ENCODE assay signal across 9 cellular contexts in genomic region chr5:124648902-124649467, GRCh38.
A peak's percentile ranks its signal among the peaks of the same experiment; 100 is the strongest.
DNase-seq lines count a peak whose midpoint lies in the region; ATAC-seq and TF ChIP-seq lines count a peak whose summit lies in the region.
"Had no signal": no experiment of that assay in that cellular context is flagged by ENCODE, and none has a peak within 500 bp of the region (broad histone marks: within the 10 kb centered on the region; RNA-seq: fewer than 3 reads in every experiment).

No MANE protein-coding gene starts in this region.

- no peak overlapping the region for H3K4me3 ChIP-seq in right lobe of liver

- H3K36me3 ChIP-seq in right lobe of liver = peaks cover 0 to 3% (median 0%) of the 10 kb centered on the region in 4 donors

- CTCF ChIA-PET in activated CD8-positive, alpha-beta T cell treated with anti-CD3 and anti-CD28 coated beads, Interleukin-2, amount 10 ng/mL, durations not matched to agents 7 days and 5 days (lab: Charles Lee) = no interaction called here
- CTCF ChIA-PET in activated CD8-positive, alpha-beta T cell treated with anti-CD3 and anti-CD28 coated beads for 36 hours (lab: Charles Lee) = no interaction called here

- POLR2A ChIA-PET in activated CD8-positive, alpha-beta T cell treated with anti-CD3 and anti-CD28 coated beads, Interleukin-2, amount 10 ng/mL, durations not matched to agents 7 days and 5 days (lab: Charles Lee) = interaction anchor here (1.0 kb wide), 1 partner anchor 63 kb away, joined by 3 read pairs; no protein-coding TSS in a partner anchor
- POLR2A ChIA-PET in activated CD8-positive, alpha-beta T cell treated with anti-CD3 and anti-CD28 coated beads for 36 hours (lab: Charles Lee) = interaction anchor here (1.0 kb wide), 1 partner anchor 38 kb away, joined by 3 read pairs; no protein-coding TSS in a partner anchor

- H3K9me3 Mint-ChIP-seq in activated CD8-positive, alpha-beta T cell treated with anti-CD3 and anti-CD28 coated beads, Interleukin-2, amount 10 ng/mL, durations not matched to agents 7 days and 5 days (ENCODE audit: insufficient read depth) = no peaks in the 10 kb centered on the region
- no peaks in the 10 kb centered on the region for H3K9me3 Mint-ChIP-seq in activated CD8-positive, alpha-beta T cell treated with anti-CD3 and anti-CD28 coated beads for 36 hours

- ATAC-seq in activated CD8-positive, alpha-beta T cell treated with anti-CD3 and anti-CD28 coated beads, Interleukin-2, amount 10 ng/mL, durations not matched to agents 7 days and 5 days = no peak
- ATAC-seq in activated CD8-positive, alpha-beta T cell treated with anti-CD3 and anti-CD28 coated beads for 36 hours = no peak
- ATAC-seq in right lobe of liver (no peak), HG03342 (IDR thresholded peaks at IDR 0.05; ENCODE audit: unreplicated experiment) (no peak)

- H3K27ac ChIP-seq in VCaP = peak overlapping the region; percentile 77
- H3K27ac ChIP-seq in right lobe of liver = peak overlapping the region in 2 of 3 donors; percentile 18 to 20
- H3K27ac ChIP-seq in substantia nigra (ENCODE audit: low read depth, low read length, poor library complexity, severe bottlenecking) = peak overlapping the region; percentile 3

- intact Hi-C loops in activated CD8-positive, alpha-beta T cell treated with anti-CD3 and anti-CD28 coated beads for 36 hours (cut with micrococcal nuclease) = loop anchor here (5.0 kb wide), 1 partner anchor 67 kb away; no protein-coding TSS in a partner anchor
- intact Hi-C loops in right lobe of liver (cut with DNase I) = no loop called here

- WGBS in right lobe of liver (ENCODE audit: insufficient coverage, low coverage, low lambda C conversion rate, missing lambda C conversion rate) = 73% methylated on average over 8 of the region's 9 CpGs

- H3K27me3 ChIP-seq in right lobe of liver = no peaks in the 10 kb centered on the region

- TF ChIP-seq POLR2A in right lobe of liver (IDR thresholded peaks at IDR 0.05) = no peak

- H3K4me1 ChIP-seq in right lobe of liver = peaks cover 0 to 8% (median 0%) of the 10 kb centered on the region in 4 donors

- peak overlapping the region; percentile 22 for H3K4me3 Mint-ChIP-seq in activated CD8-positive, alpha-beta T cell treated with anti-CD3 and anti-CD28 coated beads, Interleukin-2, amount 10 ng/mL, durations not matched to agents 7 days and 5 days
- H3K4me3 Mint-ChIP-seq in activated CD8-positive, alpha-beta T cell treated with anti-CD3 and anti-CD28 coated beads for 36 hours = no peak overlapping the region

- peaks cover 3% of the 10 kb centered on the region for H3K36me3 Mint-ChIP-seq in activated CD8-positive, alpha-beta T cell treated with anti-CD3 and anti-CD28 coated beads, Interleukin-2, amount 10 ng/mL, durations not matched to agents 7 days and 5 days (ENCODE audit: low read depth)
- no peaks in the 10 kb centered on the region for H3K36me3 Mint-ChIP-seq in activated CD8-positive, alpha-beta T cell treated with anti-CD3 and anti-CD28 coated beads for 36 hours (ENCODE audit: low read depth)

- H3K9me3 ChIP-seq in right lobe of liver = no peaks in the 10 kb centered on the region

- H3K4me1 Mint-ChIP-seq in activated CD8-positive, alpha-beta T cell treated with anti-CD3 and anti-CD28 coated beads, Interleukin-2, amount 10 ng/mL, durations not matched to agents 7 days and 5 days (ENCODE audit: low read depth) = peaks cover 48% of the 10 kb centered on the region
- peaks cover 27% of the 10 kb centered on the region for H3K4me1 Mint-ChIP-seq in activated CD8-positive, alpha-beta T cell treated with anti-CD3 and anti-CD28 coated beads for 36 hours (ENCODE audit: low read depth)

- no peak for TF ChIP-seq CTCF in activated CD8-positive, alpha-beta T cell treated with anti-CD3 and anti-CD28 coated beads for 36 hours (IDR thresholded peaks at IDR 0.05)
- TF ChIP-seq CTCF in VCaP (conservative IDR thresholded peaks at IDR 0.05) (no peak), right lobe of liver (IDR thresholded peaks at IDR 0.05) (no peak)

- DNase-seq in activated CD8-positive, alpha-beta T cell treated with anti-CD3 and anti-CD28 coated beads, Interleukin-2, amount 10 ng/mL, durations not matched to agents 7 days and 5 days = no peak
- DNase-seq in activated CD8-positive, alpha-beta T cell treated with anti-CD3 and anti-CD28 coated beads for 36 hours = no peak
- DNase-seq in right lobe of liver (no peak), substantia nigra (lab: John Stamatoyannopoulos, UW) (no peak), hypothalamus (lab: John Stamatoyannopoulos, UW) (no peak)
- no peak for DNase-seq in stimulated activated CD4-positive, alpha-beta T cell treated with anti-CD3 and anti-CD28 coated beads, Interleukin-4, amount 100 ng/mL, for 24 hours
- DNase-seq: amniotic stem cell had no signal

- peaks cover 36% of the 10 kb centered on the region for H3K27me3 Mint-ChIP-seq in activated CD8-positive, alpha-beta T cell treated with anti-CD3 and anti-CD28 coated beads, Interleukin-2, amount 10 ng/mL, durations not matched to agents 7 days and 5 days (ENCODE audit: low read depth)
- H3K27me3 Mint-ChIP-seq in activated CD8-positive, alpha-beta T cell treated with anti-CD3 and anti-CD28 coated beads for 36 hours = peaks cover 37% of the 10 kb centered on the region

- H3K27ac Mint-ChIP-seq in activated CD8-positive, alpha-beta T cell treated with anti-CD3 and anti-CD28 coated beads, Interleukin-2, amount 10 ng/mL, durations not matched to agents 7 days and 5 days = peak overlapping the region; percentile 51
- H3K27ac Mint-ChIP-seq in activated CD8-positive, alpha-beta T cell treated with anti-CD3 and anti-CD28 coated beads for 36 hours = no peak overlapping the region

Comparison
In these comparisons a context has a peak if more than half of its experiments do, and no peak if none do; other contexts are left out.
1. H3K27ac ChIP-seq: peak in every context shown above with its lines; median percentile 77 in VCaP; 19 in right lobe of liver; 3 in substantia nigra.